ENCODE assay signal across 9 cellular contexts in genomic region chr1:116111196-116112021, GRCh38. TPM values are rescaled to one million over a fixed set of nuclear protein-coding genes. Genes with fewer than 3 reads are reported as not detected.
DNase-seq lines count a peak whose midpoint lies in the region; ATAC-seq and TF ChIP-seq lines count a peak whose summit lies in the region.
"Had no signal": no experiment of that assay in that cellular context is flagged by ENCODE, and none has a peak within 500 bp of the region (broad histone marks: within the 10 kb centered on the region; RNA-seq: fewer than 3 reads in every experiment).

Gene MAB21L3, plus strand, starts transcription at chr1:116111399. Its CDS starts 1,217 bp downstream, at chr1:116112616.

- ATAC-seq in GM21381 (IDR thresholded peaks at IDR 0.05; ENCODE audit: unreplicated experiment) (peak; percentile 38), HG03460 (IDR thresholded peaks at IDR 0.05; ENCODE audit: unreplicated experiment) (peak; percentile 55), HG03439 (IDR thresholded peaks at IDR 0.05; ENCODE audit: unreplicated experiment) (no peak)
- no peak for ATAC-seq in activated CD8-positive, alpha-beta T cell treated with anti-CD3 and anti-CD28 coated beads, Interleukin-2, amount 10 ng/mL, durations not matched to agents 7 days and 5 days

- H3K4me1 Mint-ChIP-seq in CD14-positive monocyte = peaks cover 9% of the 10 kb centered on the region
- H3K4me1 Mint-ChIP-seq in activated naive CD8-positive, alpha-beta T cell treated with anti-CD3 and anti-CD28 coated beads for 36 hours = peaks cover 4% of the 10 kb centered on the region
- no peaks in the 10 kb centered on the region for H3K4me1 Mint-ChIP-seq in activated CD8-positive, alpha-beta T cell treated with anti-CD3 and anti-CD28 coated beads, Interleukin-2, amount 10 ng/mL, durations not matched to agents 7 days and 5 days (ENCODE audit: low read depth)

- POLR2A ChIA-PET in activated CD8-positive, alpha-beta T cell treated with anti-CD3 and anti-CD28 coated beads, Interleukin-2, amount 10 ng/mL, durations not matched to agents 7 days and 5 days (lab: Charles Lee) = no interaction called here

- H3K4me3 Mint-ChIP-seq in CD14-positive monocyte = peak within 1 kb of the TSS; percentile 1 to 68
- H3K4me3 Mint-ChIP-seq in activated naive CD8-positive, alpha-beta T cell treated with anti-CD3 and anti-CD28 coated beads for 36 hours = no peak within 1 kb of the TSS
- no peak within 1 kb of the TSS for H3K4me3 Mint-ChIP-seq in activated CD8-positive, alpha-beta T cell treated with anti-CD3 and anti-CD28 coated beads, Interleukin-2, amount 10 ng/mL, durations not matched to agents 7 days and 5 days

- H3K36me3 Mint-ChIP-seq in CD14-positive monocyte = no peaks in the 10 kb centered on the region
- H3K36me3 Mint-ChIP-seq in activated naive CD8-positive, alpha-beta T cell treated with anti-CD3 and anti-CD28 coated beads for 36 hours = no peaks in the 10 kb centered on the region
- H3K36me3 Mint-ChIP-seq in activated CD8-positive, alpha-beta T cell treated with anti-CD3 and anti-CD28 coated beads, Interleukin-2, amount 10 ng/mL, durations not matched to agents 7 days and 5 days (ENCODE audit: low read depth) = no peaks in the 10 kb centered on the region

- CTCF ChIA-PET in activated CD8-positive, alpha-beta T cell treated with anti-CD3 and anti-CD28 coated beads, Interleukin-2, amount 10 ng/mL, durations not matched to agents 7 days and 5 days (lab: Charles Lee) = no interaction called here

- intact Hi-C loops in CD14-positive monocyte (cut with micrococcal nuclease) = no loop called here

- H3K27me3 Mint-ChIP-seq in CD14-positive monocyte (ENCODE audit: low read depth in 3 of 3) = peaks cover 0 to 1% (median 0%) of the 10 kb centered on the region in 3 donors
- no peaks in the 10 kb centered on the region for H3K27me3 Mint-ChIP-seq in activated naive CD8-positive, alpha-beta T cell treated with anti-CD3 and anti-CD28 coated beads for 36 hours
- H3K27me3 Mint-ChIP-seq in activated CD8-positive, alpha-beta T cell treated with anti-CD3 and anti-CD28 coated beads, Interleukin-2, amount 10 ng/mL, durations not matched to agents 7 days and 5 days (ENCODE audit: low read depth) = peaks cover 15% of the 10 kb centered on the region

- DNase-seq in CD14-positive monocyte (ENCODE audit: low spot score) = no peak
- peak; percentile 49 for DNase-seq in kidney tubule cell (ENCODE audit: low spot score)
- no peak for DNase-seq in activated CD8-positive, alpha-beta memory T cell treated with anti-CD3 and anti-CD28 coated beads, Interleukin-2, amount 50 U/mL, for 48 hours
- DNase-seq in activated naive CD8-positive, alpha-beta T cell treated with anti-CD3 and anti-CD28 coated beads for 36 hours = no peak
- DNase-seq in activated CD8-positive, alpha-beta T cell treated with anti-CD3 and anti-CD28 coated beads, Interleukin-2, amount 10 ng/mL, durations not matched to agents 7 days and 5 days = no peak
- DNase-seq: AML-193 had no signal

- no peak for TF ChIP-seq CTCF in CD14-positive monocyte (IDR thresholded peaks at IDR 0.05)

- H3K9me3 Mint-ChIP-seq in CD14-positive monocyte = peaks cover 0 to 2% (median 0%) of the 10 kb centered on the region in 7 donors
- H3K9me3 Mint-ChIP-seq in activated naive CD8-positive, alpha-beta T cell treated with anti-CD3 and anti-CD28 coated beads for 36 hours = no peaks in the 10 kb centered on the region
- no peaks in the 10 kb centered on the region for H3K9me3 Mint-ChIP-seq in activated CD8-positive, alpha-beta T cell treated with anti-CD3 and anti-CD28 coated beads, Interleukin-2, amount 10 ng/mL, durations not matched to agents 7 days and 5 days (ENCODE audit: insufficient read depth)

- H3K27ac Mint-ChIP-seq in CD14-positive monocyte = no peak within 1 kb of the TSS
- H3K27ac Mint-ChIP-seq in activated naive CD8-positive, alpha-beta T cell treated with anti-CD3 and anti-CD28 coated beads for 36 hours = no peak within 1 kb of the TSS
- H3K27ac Mint-ChIP-seq in activated CD8-positive, alpha-beta T cell treated with anti-CD3 and anti-CD28 coated beads, Interleukin-2, amount 10 ng/mL, durations not matched to agents 7 days and 5 days = no peak within 1 kb of the TSS

RNA-seq across cellular contexts. Expression of gene MAB21L3, which starts in this region (rescaled TPM):
- not detected for polyA plus RNA-seq in CD14-positive monocyte
- under 1 TPM in 1 of 2 experiments, not detected in 1; 0.26 TPM for total RNA-seq in activated naive CD8-positive, alpha-beta T cell treated with anti-CD3 and anti-CD28 coated beads for 36 hours
- not detected for total RNA-seq in activated CD8-positive, alpha-beta T cell treated with anti-CD3 and anti-CD28 coated beads, Interleukin-2, amount 10 ng/mL, durations not matched to agents 7 days and 5 days

Comparison
In these comparisons a context has a peak if more than half of its experiments do, and no peak if none do; other contexts are left out.
1. H3K4me3 Mint-ChIP-seq: peak in CD14-positive monocyte (2 of 2); none in activated naive CD8-positive, alpha-beta T cell treated with anti-CD3 and anti-CD28 coated beads for 36 hours (single experiment) and activated CD8-positive, alpha-beta T cell treated with anti-CD3 and anti-CD28 coated beads, Interleukin-2, amount 10 ng/mL, durations not matched to agents 7 days and 5 days (single experiment).
2. ATAC-seq: peak in GM21381 (single experiment) and HG03460 (single experiment); none in HG03439 (single experiment) and activated CD8-positive, alpha-beta T cell treated with anti-CD3 and anti-CD28 coated beads, Interleukin-2, amount 10 ng/mL, durations not matched to agents 7 days and 5 days (single experiment).